ENCODE assay signal across 7 cellular contexts in the genomic region with DNA sequence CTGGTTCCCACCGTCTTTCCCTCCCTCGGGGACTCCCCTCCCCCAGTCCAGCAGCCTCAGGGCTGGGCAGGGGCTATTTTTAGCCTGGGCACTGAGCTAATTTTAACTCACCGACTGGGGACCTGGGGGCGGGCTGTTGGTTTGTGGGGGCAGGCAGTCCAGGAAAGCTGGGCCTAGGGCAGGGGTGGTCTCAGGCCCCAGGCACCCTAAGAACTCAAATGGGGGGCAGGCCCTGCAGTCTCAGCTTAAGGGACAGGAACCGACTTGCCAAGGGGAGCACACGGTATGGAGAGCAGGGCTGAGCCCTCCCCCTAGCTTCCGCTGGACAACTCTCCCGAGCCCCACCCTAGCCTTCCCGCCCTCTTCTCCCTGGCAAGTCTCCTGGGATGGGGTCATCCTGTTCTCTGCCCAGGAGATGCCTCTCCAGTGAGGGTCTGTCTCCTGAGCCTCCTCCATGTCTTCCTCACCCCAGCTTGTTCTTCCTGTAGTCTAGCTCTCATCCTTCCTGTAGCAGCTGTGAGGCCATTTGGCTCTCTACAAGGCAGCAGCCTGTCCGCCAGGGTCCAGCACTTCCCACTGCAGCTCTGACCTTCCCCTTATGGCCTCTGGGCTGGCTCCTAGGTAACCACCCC. TPM values are rescaled to one million over a fixed set of nuclear protein-coding genes. Genes with fewer than 3 reads are reported as not detected.
A peak's percentile ranks its signal among the peaks of the same experiment; 100 is the strongest.
DNase-seq lines count a peak whose midpoint lies in the region; ATAC-seq and TF ChIP-seq lines count a peak whose summit lies in the region.

No MANE protein-coding gene starts in this region.

- TF ChIP-seq CTCF in SU-DHL-6 (IDR thresholded peaks at IDR 0.05; ENCODE audit: insufficient read depth, low read length, poor library complexity, severe bottlenecking) (no peak), heart left ventricle (IDR thresholded peaks at IDR 0.05) (peak in 7 of 12 donors; percentile 10 to 44 (median 24))

- peak; percentile 70 to 82 (median 72) for ATAC-seq in heart left ventricle

- H3K27me3 ChIP-seq in SU-DHL-6 (ENCODE audit: low read length) (no peaks in the 10 kb centered on the region), heart left ventricle (no peaks in the 10 kb centered on the region), skeletal muscle satellite cell (ENCODE audit: control insufficient read depth, insufficient read depth, low read length) (no peaks in the 10 kb centered on the region)

- intact Hi-C loops in heart left ventricle (cut with DNase I) = no loop called here

- DNase-seq in heart left ventricle = peak; percentile 63 to 87 (median 77)
- no peak for DNase-seq in NCI-H1092 treated with DMSO at 0.1 percent for 48 hours (lab: John Stamatoyannopoulos, UW)
- DNase-seq in NCI-H524 treated with DMSO at 0.1 percent for 48 hours (lab: John Stamatoyannopoulos, UW) = no peak
- DNase-seq in erythroblast (lab: John Stamatoyannopoulos, UW) = no peak

- peaks cover 50% of the 10 kb centered on the region for H3F3A ChIP-seq in SU-DHL-6 (ENCODE audit: insufficient read depth)

- no peaks in the 10 kb centered on the region for H3K9me2 ChIP-seq in SU-DHL-6 (replicated peaks; ENCODE audit: insufficient read depth, low read length)

- H3K27ac ChIP-seq in SU-DHL-6 (ENCODE audit: low read depth, low read length) (peak overlapping the region; percentile 98), heart left ventricle (peak overlapping the region; percentile 81 to 100 (median 98))

- H3K4me2 ChIP-seq in SU-DHL-6 (ENCODE audit: low read depth, low read length, poor library complexity, severe bottlenecking) (peak overlapping the region; percentile 77), skeletal muscle satellite cell (ENCODE audit: low read length) (peak overlapping the region; percentile 48)

- no peaks in the 10 kb centered on the region for H3K36me3 ChIP-seq in SU-DHL-6 (ENCODE audit: low read length)
- H3K36me3 ChIP-seq in heart left ventricle = peaks cover 0 to 28% (median 6%) of the 10 kb centered on the region in 9 donors
- peaks cover 7% of the 10 kb centered on the region for H3K36me3 ChIP-seq in skeletal muscle satellite cell (ENCODE audit: insufficient read depth, low read length)

- WGBS in heart left ventricle, 4 donors = 0 to 6% (median 2%) methylated on average over 8 to 10 of the region's 10 CpGs

- no peaks in the 10 kb centered on the region for H4K20me1 ChIP-seq in SU-DHL-6 (ENCODE audit: low read depth, low read length)

- TF ChIP-seq POLR2A in GM19193 (IDR thresholded peaks at IDR 0.05; ENCODE audit: extremely low read depth, insufficient read depth, insufficient read length) (peak; percentile 40), heart left ventricle (IDR thresholded peaks at IDR 0.05) (no peak), erythroblast (IDR thresholded peaks at IDR 0.05; ENCODE audit: low read length) (no peak)

- H2AFZ ChIP-seq in SU-DHL-6 (ENCODE audit: low read depth, low read length, severe bottlenecking) = no peak overlapping the region

- H3K4me3 ChIP-seq in SU-DHL-6 (ENCODE audit: insufficient read depth, low read length, poor library complexity, severe bottlenecking) (peak overlapping the region; percentile 23), heart left ventricle (peak overlapping the region in 10 of 12 donors; percentile 11 to 50 (median 38)), skeletal muscle satellite cell (ENCODE audit: low read length) (peak overlapping the region; percentile 44)

- peaks cover 91% of the 10 kb centered on the region for H3K79me2 ChIP-seq in SU-DHL-6 (ENCODE audit: insufficient read depth, low read length)

- H3K9me3 ChIP-seq in SU-DHL-6 (ENCODE audit: insufficient read depth, low read length) = no peaks in the 10 kb centered on the region
- H3K9me3 ChIP-seq in heart left ventricle = no peaks in the 10 kb centered on the region
- H3K9me3 ChIP-seq in skeletal muscle satellite cell (replicated peaks; ENCODE audit: low read length) = no peaks in the 10 kb centered on the region

- peak overlapping the region; percentile 66 for H3K9ac ChIP-seq in SU-DHL-6 (ENCODE audit: low read length)
- peak overlapping the region; percentile 46 for H3K9ac ChIP-seq in skeletal muscle satellite cell (ENCODE audit: low read depth, low read length)

- H3K4me1 ChIP-seq in heart left ventricle (peaks cover 53 to 100% (median 95%) of the 10 kb centered on the region in 12 donors), skeletal muscle satellite cell (ENCODE audit: control insufficient read depth, insufficient read depth, low read length) (peaks cover 59% of the 10 kb centered on the region)

RNA-seq across cellular contexts. Expression of gene MEF2D, which starts 10.1 kb away (rescaled TPM):
- 100 to 1,000 TPM in 3 of 9 donors, 10 to 100 TPM in 6; 75.0 to 203 (median 93.2) TPM for total RNA-seq in heart left ventricle
- polyA plus RNA-seq in heart left ventricle = 10 to 100 TPM; 40.5 to 68.8 TPM
- total RNA-seq in skeletal muscle satellite cell (2012; rRNA removed) = 7.9 and 12.0 TPM in 2 replicates

Comparison
In these comparisons a context has a peak if more than half of its experiments do, and no peak if none do; other contexts are left out.
1. DNase-seq: peak in heart left ventricle (5 of 5); none in NCI-H1092 treated with DMSO at 0.1 percent for 48 hours (single experiment), NCI-H524 treated with DMSO at 0.1 percent for 48 hours (single experiment) and erythroblast (0 of 2).
2. Peak in every context shown above with its lines, with median percentiles within 50 percentile points of each other: H3K4me3 ChIP-seq.